In genomic region chr5:136045026-136045425, GRCh38 we compare ENCODE assay signal across 7 cellular contexts. TPM values are rescaled to one million over a fixed set of nuclear protein-coding genes. Genes with fewer than 3 reads are reported as not detected.
DNase-seq lines count a peak whose midpoint lies in the region; ATAC-seq and TF ChIP-seq lines count a peak whose summit lies in the region.
"Not testable (repeated sequence)": the region's sequence is repeated elsewhere in the genome, so short reads cannot be mapped to it uniquely, and the experiment has no call there.
"Had no signal": no experiment of that assay in that cellular context is flagged by ENCODE, and none has a peak within 500 bp of the region (broad histone marks: within the 10 kb centered on the region; RNA-seq: fewer than 3 reads in every experiment).

No MANE protein-coding gene starts in this region.

- not testable (repeated sequence) for H3K9ac ChIP-seq in smooth muscle cell (ENCODE audit: low read depth)

- peaks cover 54% of the 10 kb centered on the region for H3F3A ChIP-seq in smooth muscle cell (ENCODE audit: low read depth)

- H3K36me3 ChIP-seq in smooth muscle cell (ENCODE audit: low read depth) = peaks cover 13% of the 10 kb centered on the region
- not testable (repeated sequence) for H3K36me3 ChIP-seq in upper lobe of right lung

- intact Hi-C loops in cardiac septum (cut with DNase I); sciatic nerve (cut with DNase I); upper lobe of right lung (cut with DNase I): not testable (repeated sequence)

- H3K79me2 ChIP-seq in smooth muscle cell (ENCODE audit: low read depth) = not testable (repeated sequence)

- not testable (repeated sequence) for H3K9me3 ChIP-seq in smooth muscle cell (replicated peaks; ENCODE audit: low read depth); upper lobe of right lung

- peaks cover 15% of the 10 kb centered on the region for H4K20me1 ChIP-seq in smooth muscle cell (ENCODE audit: low read depth)

- CTCF ChIA-PET in RWPE1 (lab: Yijun Ruan, JAX) = not testable (repeated sequence)

- ATAC-seq in sciatic nerve, upper lobe of right lung: not testable (repeated sequence)

- not testable (repeated sequence) for H3K27me3 ChIP-seq in smooth muscle cell (ENCODE audit: low read depth); upper lobe of right lung

- not testable (repeated sequence) for DNase-seq in RWPE1 (ENCODE audit: low spot score); smooth muscle cell (lab: John Stamatoyannopoulos, UW; ENCODE audit: unreplicated experiment)
- peak; percentile 34 for DNase-seq in activated effector memory CD4-positive, alpha-beta T cell treated with anti-CD3 and anti-CD28 coated beads, Interleukin-2, amount 50 U/mL, for 16 hours
- DNase-seq in cardiac septum (ENCODE audit: low spot score) (peak; percentile 64), sciatic nerve (ENCODE audit: low spot score) (peak; percentile 45), upper lobe of right lung (peak; percentile 8)

- not testable (repeated sequence) for H3K4me3 ChIP-seq in smooth muscle cell, upper lobe of right lung

- H2AFZ ChIP-seq in smooth muscle cell (ENCODE audit: low read depth) = not testable (repeated sequence)

- peaks cover 12% of the 10 kb centered on the region for H3K4me1 ChIP-seq in smooth muscle cell (ENCODE audit: low read depth)
- H3K4me1 ChIP-seq in upper lobe of right lung = not testable (repeated sequence)

- TF ChIP-seq CTCF in RWPE1 (conservative IDR thresholded peaks at IDR 0.05; ENCODE audit: low read depth); smooth muscle cell (IDR thresholded peaks at IDR 0.05; ENCODE audit: borderline replicate concordance, insufficient read depth, poor library complexity, severe bottlenecking); upper lobe of right lung (IDR thresholded peaks at IDR 0.05): not testable (repeated sequence)

- not testable (repeated sequence) for H3K4me2 ChIP-seq in smooth muscle cell

- POLR2A ChIA-PET in RWPE1 (lab: Yijun Ruan, JAX; ENCODE audit: low non-redundant PET) = not testable (repeated sequence)

- H3K27ac ChIP-seq in RWPE1 = peak overlapping the region; percentile 28; the same call in 1 of the 2 replicates
- H3K27ac ChIP-seq in smooth muscle cell (ENCODE audit: low read depth) = peak overlapping the region; percentile 95
- H3K27ac ChIP-seq in upper lobe of right lung = not testable (repeated sequence)

- WGBS in smooth muscle cell (ENCODE audit: low lambda C conversion rate) = 86% methylated on average over 8 of the region's 8 CpGs

RNA-seq across cellular contexts. Expression of gene TGFBI, which starts 16.2 kb away (rescaled TPM):
- 46.9 TPM for total RNA-seq in cardiac septum
- 232 TPM for total RNA-seq in sciatic nerve
- total RNA-seq in smooth muscle cell = 2,635 and 2,673 TPM in 2 replicates
- 2,505 and 2,991 TPM in 2 replicates for polyA plus RNA-seq in smooth muscle cell
- 96.7 TPM for total RNA-seq in upper lobe of right lung
- total RNA-seq: G401 had no signal

Comparison
In these comparisons a context has a peak if more than half of its experiments do, and no peak if none do; other contexts are left out.
1. RNA of gene TGFBI, which starts 16.2 kb away (total RNA-seq): 2,635 to 2,673 TPM in smooth muscle cell; 232 TPM in sciatic nerve (single experiment), 96.7 TPM in upper lobe of right lung (single experiment) and 46.9 TPM in cardiac septum (single experiment); every median in the first group is over 10 times any median in the second.